Comparison of ENCODE assay signal across 9 cellular contexts in genomic region chr17:57999496-58000017, GRCh38. TPM values are rescaled to one million over a fixed set of nuclear protein-coding genes. Genes with fewer than 3 reads are reported as not detected.
A peak's percentile ranks its signal among the peaks of the same experiment; 100 is the strongest.
DNase-seq lines count a peak whose midpoint lies in the region; ATAC-seq, FAIRE-seq and TF ChIP-seq lines count a peak whose summit lies in the region.
"Had no signal": no experiment of that assay in that cellular context is flagged by ENCODE, and none has a peak within 500 bp of the region (broad histone marks: within the 10 kb centered on the region; RNA-seq: fewer than 3 reads in every experiment).

No MANE protein-coding gene starts in this region.

- TF ChIP-seq RAD21 in HepG2 (CRISPR knock-in tag; IDR thresholded peaks at IDR 0.05) = peak; percentile 50

- BruUV-seq in PC-9 (replicated peaks; lab: Mats Ljungman, UMichigan) (no TSS peak), HepG2 (replicated peaks; lab: Mats Ljungman, UMichigan) (no TSS peak)

- H3K4me2 ChIP-seq in PC-9 (no peak overlapping the region), HepG2 (ENCODE audit: low read depth, low read length) (no peak overlapping the region)

- TF ChIP-seq EP300 in HepG2 (IDR thresholded peaks at IDR 0.05; ENCODE audit: low read depth in 2 of 2, low read length in 2 of 2) (no peak), HepG2 (CRISPR knock-in tag; IDR thresholded peaks at IDR 0.05; ENCODE audit: borderline replicate concordance) (no peak)

- H3K27ac Mint-ChIP-seq in activated naive CD4-positive, alpha-beta T cell treated with anti-CD3 and anti-CD28 coated beads, Interleukin-2, amount 50 U/mL, for 24 hours = peak overlapping the region; percentile 89
- H3K27ac Mint-ChIP-seq in activated naive CD4-positive, alpha-beta T cell treated with anti-CD3 and anti-CD28 coated beads, Interleukin-2, amount 10 ng/mL, durations not matched to agents 7 days and 5 days = no peak overlapping the region
- no peak overlapping the region for H3K27ac Mint-ChIP-seq in central memory CD8-positive, alpha-beta T cell (ENCODE audit: low read depth)
- H3K27ac Mint-ChIP-seq: dendritic cell treated with granulocyte-macrophage colony-stimulating factor and Interleukin-4, amounts not matched to agents 40 ng/mL and 50 ng/mL, for 4 days had no signal

- H3K9me3 ChIP-seq in PC-9 (ENCODE audit: insufficient read depth, low read depth) = no peaks in the 10 kb centered on the region
- H3K9me3 ChIP-seq in HepG2 (ENCODE audit: low read length) = no peaks in the 10 kb centered on the region

- H3K36me3 Mint-ChIP-seq in activated naive CD4-positive, alpha-beta T cell treated with anti-CD3 and anti-CD28 coated beads, Interleukin-2, amount 50 U/mL, for 24 hours = peaks cover 15% of the 10 kb centered on the region
- H3K36me3 Mint-ChIP-seq in activated naive CD4-positive, alpha-beta T cell treated with anti-CD3 and anti-CD28 coated beads, Interleukin-2, amount 10 ng/mL, durations not matched to agents 7 days and 5 days = peaks cover 46% of the 10 kb centered on the region
- H3K36me3 Mint-ChIP-seq in central memory CD8-positive, alpha-beta T cell (ENCODE audit: insufficient read depth) = peaks cover 48% of the 10 kb centered on the region

- peak; percentile 82 for ATAC-seq in central memory CD8-positive, alpha-beta T cell (replicated peaks; ENCODE audit: extremely low read depth, poor library complexity, severe bottlenecking)
- ATAC-seq in HepG2 = peak; percentile 49

- H3K4me1 ChIP-seq in PC-9 (replicated peaks; ENCODE audit: insufficient read depth) (peaks cover 18% of the 10 kb centered on the region), HepG2 (ENCODE audit: insufficient read depth, low read length) (peaks cover 49% of the 10 kb centered on the region)

- H3K4me3 ChIP-seq in PC-9 = no peak overlapping the region
- no peak overlapping the region for H3K4me3 ChIP-seq in HepG2 (replicated peaks in 1 of 3; ENCODE audit: insufficient read depth in 1 of 3, low read depth in 2 of 3, low read length in 3 of 3)
- H3K4me3 ChIP-seq in lower leg skin (ENCODE audit: low read depth, poor library complexity, severe bottlenecking) = no peak overlapping the region

- H2AFZ ChIP-seq in PC-9 (no peak overlapping the region), HepG2 (ENCODE audit: low read length) (no peak overlapping the region)

- CTCF ChIA-PET in activated naive CD4-positive, alpha-beta T cell treated with anti-CD3 and anti-CD28 coated beads, Interleukin-2, amount 10 ng/mL, durations not matched to agents 7 days and 5 days (lab: Charles Lee) = interaction anchor here (0.5 to 10.9 kb wide), 34 partner anchors 8 to 906 kb away, joined by 3 to 207 read pairs (median 4); partner anchors contain the start of genes MRPS23 and VEZF1
- CTCF ChIA-PET in PC-9 (lab: Charles Lee) = interaction anchor here (0.5 to 1.3 kb wide), 11 partner anchors 8 to 757 kb away, joined by 3 to 8 read pairs (median 5); partner anchors contain the start of gene DYNLL2
- CTCF ChIA-PET in HepG2 (lab: Yijun Ruan, JAX; ENCODE audit: low intra/inter-chr PET ratio, low total read pairs) = interaction anchor here (1.3 to 1.8 kb wide), 3 partner anchors 107 to 142 kb away, joined by 3 to 12 read pairs (median 8); no protein-coding TSS in a partner anchor

- no peak for DNase-seq in activated naive CD4-positive, alpha-beta T cell treated with anti-CD3 and anti-CD28 coated beads, Interleukin-2, amount 10 ng/mL, durations not matched to agents 7 days and 5 days
- DNase-seq in Kasumi-1 (lab: John Stamatoyannopoulos, UW) (peak; percentile 67 to 82), PC-9 (peak in 1 of 2 experiments; percentile 75), HepG2 (ENCODE audit: low spot score) (peak; percentile 76), urothelium cell line (ENCODE audit: low spot score) (peak; percentile 49), lower leg skin (ENCODE audit: low spot score in 2 of 2) (no peak)
- DNase-seq in central memory CD8-positive, alpha-beta T cell (ENCODE audit: low spot score in 2 of 2) = no peak

- peaks cover 73% of the 10 kb centered on the region for H3K4me1 Mint-ChIP-seq in activated naive CD4-positive, alpha-beta T cell treated with anti-CD3 and anti-CD28 coated beads, Interleukin-2, amount 50 U/mL, for 24 hours
- H3K4me1 Mint-ChIP-seq in activated naive CD4-positive, alpha-beta T cell treated with anti-CD3 and anti-CD28 coated beads, Interleukin-2, amount 10 ng/mL, durations not matched to agents 7 days and 5 days = peaks cover 62% of the 10 kb centered on the region
- peaks cover 46% of the 10 kb centered on the region for H3K4me1 Mint-ChIP-seq in central memory CD8-positive, alpha-beta T cell

- H3K27ac ChIP-seq in PC-9 (no peak overlapping the region), HepG2 (ENCODE audit: extremely low read length, insufficient read depth, low read length) (no peak overlapping the region)

- H3K4me3 Mint-ChIP-seq in activated naive CD4-positive, alpha-beta T cell treated with anti-CD3 and anti-CD28 coated beads, Interleukin-2, amount 50 U/mL, for 24 hours = peak overlapping the region; percentile 44
- no peak overlapping the region for H3K4me3 Mint-ChIP-seq in activated naive CD4-positive, alpha-beta T cell treated with anti-CD3 and anti-CD28 coated beads, Interleukin-2, amount 10 ng/mL, durations not matched to agents 7 days and 5 days
- H3K4me3 Mint-ChIP-seq in central memory CD8-positive, alpha-beta T cell = no peak overlapping the region
- H3K4me3 Mint-ChIP-seq: dendritic cell treated with granulocyte-macrophage colony-stimulating factor and Interleukin-4, amounts not matched to agents 40 ng/mL and 50 ng/mL, for 4 days had no signal

- WGBS in HepG2 (ENCODE audit: low lambda C conversion rate) = 93% methylated on average over 1 of the region's 1 CpG
- WGBS in lower leg skin, 2 donors = 67 to 72% methylated on average over 1 of the region's 1 CpG

- H3K27me3 ChIP-seq in PC-9 (ENCODE audit: insufficient read depth, low read depth) (no peaks in the 10 kb centered on the region), HepG2 (ENCODE audit: control insufficient read depth in 1 of 2, insufficient read depth in 2 of 2, low read length in 2 of 2) (no peaks in the 10 kb centered on the region)

- TF ChIP-seq POLR2A in HepG2 (IDR thresholded peaks at IDR 0.05; ENCODE audit: insufficient read depth in 1 of 2, low read depth in 2 of 2, low read length in 2 of 2) (peak in 1 of 2 experiments; percentile 67; a peak in 2 of 4 replicates), lower leg skin (IDR thresholded peaks at IDR 0.05) (no peak)

- H3K79me2 ChIP-seq in PC-9 (ENCODE audit: low read depth) (peaks cover 26% of the 10 kb centered on the region), HepG2 (ENCODE audit: insufficient read depth, low read length) (peaks cover 24% of the 10 kb centered on the region)

- no peaks in the 10 kb centered on the region for H3K9me2 ChIP-seq in PC-9 (ENCODE audit: insufficient read depth)

- peaks cover 95% of the 10 kb centered on the region for H3F3A ChIP-seq in PC-9 (ENCODE audit: insufficient read depth, low read depth)

- H3K9ac ChIP-seq in HepG2 (ENCODE audit: insufficient read depth, low read depth, low read length) = no peak overlapping the region

- intact Hi-C loops in PC-9 (cut with micrococcal nuclease; ENCODE audit: unreplicated experiment) (loop anchor here (1.0 to 10.0 kb wide), 5 partner anchors 113 to 755 kb away; partner anchors contain the start of gene CCDC182), HepG2 (cut with micrococcal nuclease; ENCODE audit: unreplicated experiment) (loop anchor here (1.0 kb wide), 2 partner anchors 107 to 114 kb away; no protein-coding TSS in a partner anchor), lower leg skin (cut with DNase I; ENCODE audit: low total_unique reads) (loop anchor here (5.0 kb wide), 1 partner anchor 137 kb away; no protein-coding TSS in a partner anchor)

- peaks cover 47% of the 10 kb centered on the region for H3K36me3 ChIP-seq in PC-9 (ENCODE audit: low read depth)
- H3K36me3 ChIP-seq in HepG2 (replicated peaks in 1 of 2; ENCODE audit: control insufficient read depth in 1 of 2, insufficient read depth in 2 of 2, low read length in 2 of 2) = peaks cover 1 to 34% of the 10 kb centered on the region in 2 experiments

- no peaks in the 10 kb centered on the region for H3K27me3 Mint-ChIP-seq in activated naive CD4-positive, alpha-beta T cell treated with anti-CD3 and anti-CD28 coated beads, Interleukin-2, amount 50 U/mL, for 24 hours
- no peaks in the 10 kb centered on the region for H3K27me3 Mint-ChIP-seq in activated naive CD4-positive, alpha-beta T cell treated with anti-CD3 and anti-CD28 coated beads, Interleukin-2, amount 10 ng/mL, durations not matched to agents 7 days and 5 days
- no peaks in the 10 kb centered on the region for H3K27me3 Mint-ChIP-seq in central memory CD8-positive, alpha-beta T cell
- H3K27me3 Mint-ChIP-seq: dendritic cell treated with granulocyte-macrophage colony-stimulating factor and Interleukin-4, amounts not matched to agents 40 ng/mL and 50 ng/mL, for 4 days had no signal

- peak; percentile 96 for TF ChIP-seq CTCF in PC-9 (conservative IDR thresholded peaks at IDR 0.05)
- TF ChIP-seq CTCF in HepG2 (CRISPR knock-in tag; IDR thresholded peaks at IDR 0.05) = peak; percentile 81
- TF ChIP-seq CTCF in lower leg skin (IDR thresholded peaks at IDR 0.05) = peak in 1 of 3 donors; percentile 32

- FAIRE-seq in HepG2 (lab: Jason Lieb, UNC) (no peak), urothelium cell line (lab: Jason Lieb, UNC) (peak; percentile 17)

- POLR2A ChIA-PET in PC-9 (lab: Charles Lee; ENCODE audit: unreplicated experiment) (interaction anchor here (0.6 kb wide), 2 partner anchors 103 to 149 kb away, joined by 4 to 5 read pairs; no protein-coding TSS in a partner anchor), HepG2 (lab: Yijun Ruan, JAX) (interaction anchor here (1.0 to 14.7 kb wide), 9 partner anchors 7 to 148 kb away, joined by 3 to 173 read pairs (median 11); partner anchors contain the start of genes DYNLL2, SRSF1 and VEZF1)

- H3K9me3 Mint-ChIP-seq in activated naive CD4-positive, alpha-beta T cell treated with anti-CD3 and anti-CD28 coated beads, Interleukin-2, amount 50 U/mL, for 24 hours = no peaks in the 10 kb centered on the region
- no peaks in the 10 kb centered on the region for H3K9me3 Mint-ChIP-seq in activated naive CD4-positive, alpha-beta T cell treated with anti-CD3 and anti-CD28 coated beads, Interleukin-2, amount 10 ng/mL, durations not matched to agents 7 days and 5 days
- H3K9me3 Mint-ChIP-seq in central memory CD8-positive, alpha-beta T cell = no peaks in the 10 kb centered on the region
- H3K9me3 Mint-ChIP-seq: dendritic cell treated with granulocyte-macrophage colony-stimulating factor and Interleukin-4, amounts not matched to agents 40 ng/mL and 50 ng/mL, for 4 days had no signal

- H4K20me1 ChIP-seq in PC-9 (ENCODE audit: insufficient read depth) = peaks cover 63% of the 10 kb centered on the region
- H4K20me1 ChIP-seq in HepG2 (ENCODE audit: insufficient read depth, low read length) = peaks cover 42% of the 10 kb centered on the region

- in situ Hi-C loops in HepG2 (cut with HindIII; ENCODE audit: extremely low pct_ligation_motif_present, low pct_unique_long_range_greater_than_20kb) = loop anchor here (5.0 kb wide), 1 partner anchor 137 kb away; no protein-coding TSS in a partner anchor

RNA-seq across cellular contexts. Expression of gene SRSF1, which starts 7.5 kb away (rescaled TPM):
- 210 and 278 TPM in 2 replicates for total RNA-seq in PC-9 (2021)
- 445 and 520 TPM in 2 replicates for total RNA-seq in HepG2 (2016; rRNA removed; fragmentation: Illumina TruSeq; extraction: Trizol)
- total RNA-seq in HepG2 (2016; cell fraction: cytosol; rRNA removed; fragmentation: Illumina TruSeq; extraction: Trizol; ENCODE audit: low read depth) = 40.7 and 51.5 TPM in 2 replicates
- 472 and 528 TPM in 2 replicates for total RNA-seq in HepG2 (2016; cell fraction: insoluble cytoplasmic fraction; rRNA removed; fragmentation: Illumina TruSeq; extraction: Trizol)
- 120 and 137 TPM in 2 replicates for total RNA-seq in HepG2 (2016; cell fraction: membrane; rRNA removed; fragmentation: Illumina TruSeq; extraction: Trizol)
- total RNA-seq in HepG2 (2016; cell fraction: nucleus; rRNA removed; fragmentation: Illumina TruSeq; extraction: Trizol) = 332 and 353 TPM in 2 replicates
- 142 and 144 TPM in 2 replicates for polyA plus RNA-seq in HepG2 (2011; rRNA removed)
- polyA plus RNA-seq in HepG2 (2011; cell fraction: cytosol; rRNA removed) = 61.9 and 82.9 TPM in 2 replicates
- 1,130 and 1,625 TPM in 2 replicates for polyA plus RNA-seq in HepG2 (2011; cell fraction: nucleus; rRNA removed)
- 96.9 and 161 TPM in 2 replicates for polyA plus RNA-seq in HepG2 (2012)
- 19.4 and 20.4 TPM in 2 replicates for polyA plus RNA-seq in HepG2 (2016; cell fraction: cytosol; fragmentation: Illumina TruSeq; extraction: Trizol; ENCODE audit: low read depth)
- polyA plus RNA-seq in HepG2 (2016; cell fraction: insoluble cytoplasmic fraction; fragmentation: Illumina TruSeq; extraction: Trizol; ENCODE audit: low read depth) = 411 and 445 TPM in 2 replicates
- 54.7 and 57.3 TPM in 2 replicates for polyA plus RNA-seq in HepG2 (2016; cell fraction: membrane; fragmentation: Illumina TruSeq; extraction: Trizol; ENCODE audit: low read depth)
- 359 and 383 TPM in 2 replicates for polyA plus RNA-seq in HepG2 (2016; cell fraction: nucleus; fragmentation: Illumina TruSeq; extraction: Trizol; ENCODE audit: insufficient read depth, low read depth)
- 673 and 710 TPM in 2 replicates for polyA minus RNA-seq in HepG2 (2011; rRNA and poly(A)+ RNA removed; ENCODE audit: low replicate concordance)
- polyA minus RNA-seq in HepG2 (2011; cell fraction: cytosol; rRNA and poly(A)+ RNA removed) = 78.3 and 89.3 TPM in 2 replicates
- polyA minus RNA-seq in HepG2 (2011; cell fraction: nucleus; rRNA and poly(A)+ RNA removed) = 1,057 and 1,237 TPM in 2 replicates
- 100 to 1,000 TPM in 2 of 4 donors, 10 to 100 TPM in 2; 82.3 to 128 (median 104) TPM for total RNA-seq in lower leg skin

RNA-seq across cellular contexts. Expression of gene VEZF1, which starts 11.5 kb away (rescaled TPM):
- total RNA-seq in PC-9 (2021) = 29.9 and 50.9 TPM in 2 replicates
- 45.9 and 48.0 TPM in 2 replicates for total RNA-seq in HepG2 (2016; rRNA removed; fragmentation: Illumina TruSeq; extraction: Trizol)
- total RNA-seq in HepG2 (2016; cell fraction: cytosol; rRNA removed; fragmentation: Illumina TruSeq; extraction: Trizol; ENCODE audit: low read depth) = 8.8 and 10.8 TPM in 2 replicates
- total RNA-seq in HepG2 (2016; cell fraction: insoluble cytoplasmic fraction; rRNA removed; fragmentation: Illumina TruSeq; extraction: Trizol) = 41.9 and 43.4 TPM in 2 replicates
- 42.3 and 48.6 TPM in 2 replicates for total RNA-seq in HepG2 (2016; cell fraction: membrane; rRNA removed; fragmentation: Illumina TruSeq; extraction: Trizol)
- total RNA-seq in HepG2 (2016; cell fraction: nucleus; rRNA removed; fragmentation: Illumina TruSeq; extraction: Trizol) = 31.1 and 37.8 TPM in 2 replicates
- 41.3 and 49.7 TPM in 2 replicates for polyA plus RNA-seq in HepG2 (2011; rRNA removed)
- 27.7 and 34.7 TPM in 2 replicates for polyA plus RNA-seq in HepG2 (2011; cell fraction: cytosol; rRNA removed)
- polyA plus RNA-seq in HepG2 (2011; cell fraction: nucleus; rRNA removed) = 30.2 and 33.3 TPM in 2 replicates
- polyA plus RNA-seq in HepG2 (2012) = 38.9 and 45.7 TPM in 2 replicates
- polyA plus RNA-seq in HepG2 (2016; cell fraction: cytosol; fragmentation: Illumina TruSeq; extraction: Trizol; ENCODE audit: low read depth) = 7.1 and 7.4 TPM in 2 replicates
- 34.8 and 42.4 TPM in 2 replicates for polyA plus RNA-seq in HepG2 (2016; cell fraction: insoluble cytoplasmic fraction; fragmentation: Illumina TruSeq; extraction: Trizol; ENCODE audit: low read depth)
- 22.0 and 25.5 TPM in 2 replicates for polyA plus RNA-seq in HepG2 (2016; cell fraction: membrane; fragmentation: Illumina TruSeq; extraction: Trizol; ENCODE audit: low read depth)
- polyA plus RNA-seq in HepG2 (2016; cell fraction: nucleus; fragmentation: Illumina TruSeq; extraction: Trizol; ENCODE audit: insufficient read depth, low read depth) = 46.2 and 49.1 TPM in 2 replicates
- polyA minus RNA-seq in HepG2 (2011; rRNA and poly(A)+ RNA removed; ENCODE audit: low replicate concordance) = 41.4 and 56.9 TPM in 2 replicates
- 31.2 and 37.3 TPM in 2 replicates for polyA minus RNA-seq in HepG2 (2011; cell fraction: cytosol; rRNA and poly(A)+ RNA removed)
- polyA minus RNA-seq in HepG2 (2011; cell fraction: nucleus; rRNA and poly(A)+ RNA removed) = 32.7 and 46.6 TPM in 2 replicates
- total RNA-seq in lower leg skin = 10 to 100 TPM; 30.3 to 56.1 (median 46.6) TPM

RNA-seq across cellular contexts. Expression of gene CUEDC1, which starts 44.3 kb away (rescaled TPM):
- total RNA-seq in PC-9 (2021) (60.7 and 61.4 TPM in 2 replicates), HepG2 (2016; rRNA removed; fragmentation: Illumina TruSeq; extraction: Trizol) (4.2 and 7.4 TPM in 2 replicates), lower leg skin (10 to 100 TPM in 3 of 4 donors, 1 to 10 TPM in 1; 7.5 to 14.3 (median 12.7) TPM)
- 4.1 and 4.7 TPM in 2 replicates for total RNA-seq in HepG2 (2016; cell fraction: cytosol; rRNA removed; fragmentation: Illumina TruSeq; extraction: Trizol; ENCODE audit: low read depth)
- 3.5 and 7.9 TPM in 2 replicates for total RNA-seq in HepG2 (2016; cell fraction: insoluble cytoplasmic fraction; rRNA removed; fragmentation: Illumina TruSeq; extraction: Trizol)
- total RNA-seq in HepG2 (2016; cell fraction: membrane; rRNA removed; fragmentation: Illumina TruSeq; extraction: Trizol) = 7.6 and 8.6 TPM in 2 replicates
- total RNA-seq in HepG2 (2016; cell fraction: nucleus; rRNA removed; fragmentation: Illumina TruSeq; extraction: Trizol) = 9.6 and 11.9 TPM in 2 replicates
- polyA plus RNA-seq in HepG2 (2011; rRNA removed) = 12.9 and 14.4 TPM in 2 replicates
- polyA plus RNA-seq in HepG2 (2011; cell fraction: cytosol; rRNA removed) = 8.1 and 8.6 TPM in 2 replicates
- 36.7 and 43.5 TPM in 2 replicates for polyA plus RNA-seq in HepG2 (2011; cell fraction: nucleus; rRNA removed)
- 9.8 and 10.2 TPM in 2 replicates for polyA plus RNA-seq in HepG2 (2012)
- 9.4 and 11.1 TPM in 2 replicates for polyA plus RNA-seq in HepG2 (2016; cell fraction: cytosol; fragmentation: Illumina TruSeq; extraction: Trizol; ENCODE audit: low read depth)
- 9.2 and 10.0 TPM in 2 replicates for polyA plus RNA-seq in HepG2 (2016; cell fraction: insoluble cytoplasmic fraction; fragmentation: Illumina TruSeq; extraction: Trizol; ENCODE audit: low read depth)
- polyA plus RNA-seq in HepG2 (2016; cell fraction: membrane; fragmentation: Illumina TruSeq; extraction: Trizol; ENCODE audit: low read depth) = 15.4 and 16.0 TPM in 2 replicates
- polyA plus RNA-seq in HepG2 (2016; cell fraction: nucleus; fragmentation: Illumina TruSeq; extraction: Trizol; ENCODE audit: insufficient read depth, low read depth) = 33.7 and 36.2 TPM in 2 replicates
- 2.9 and 6.8 TPM in 2 replicates for polyA minus RNA-seq in HepG2 (2011; rRNA and poly(A)+ RNA removed; ENCODE audit: low replicate concordance)
- 5.1 and 7.3 TPM in 2 replicates for polyA minus RNA-seq in HepG2 (2011; cell fraction: cytosol; rRNA and poly(A)+ RNA removed)
- polyA minus RNA-seq in HepG2 (2011; cell fraction: nucleus; rRNA and poly(A)+ RNA removed) = 6.6 and 8.2 TPM in 2 replicates

Comparison
In these comparisons a context has a peak if more than half of its experiments do, and no peak if none do; other contexts are left out.
1. DNase-seq: peak in Kasumi-1 (2 of 2), HepG2 (single experiment) and urothelium cell line (single experiment); none in activated naive CD4-positive, alpha-beta T cell treated with anti-CD3 and anti-CD28 coated beads, Interleukin-2, amount 10 ng/mL, durations not matched to agents 7 days and 5 days (single experiment), central memory CD8-positive, alpha-beta T cell (0 of 2) and lower leg skin (0 of 2).